Comparison of ENCODE assay signal across 8 cellular contexts in the genomic region with DNA sequence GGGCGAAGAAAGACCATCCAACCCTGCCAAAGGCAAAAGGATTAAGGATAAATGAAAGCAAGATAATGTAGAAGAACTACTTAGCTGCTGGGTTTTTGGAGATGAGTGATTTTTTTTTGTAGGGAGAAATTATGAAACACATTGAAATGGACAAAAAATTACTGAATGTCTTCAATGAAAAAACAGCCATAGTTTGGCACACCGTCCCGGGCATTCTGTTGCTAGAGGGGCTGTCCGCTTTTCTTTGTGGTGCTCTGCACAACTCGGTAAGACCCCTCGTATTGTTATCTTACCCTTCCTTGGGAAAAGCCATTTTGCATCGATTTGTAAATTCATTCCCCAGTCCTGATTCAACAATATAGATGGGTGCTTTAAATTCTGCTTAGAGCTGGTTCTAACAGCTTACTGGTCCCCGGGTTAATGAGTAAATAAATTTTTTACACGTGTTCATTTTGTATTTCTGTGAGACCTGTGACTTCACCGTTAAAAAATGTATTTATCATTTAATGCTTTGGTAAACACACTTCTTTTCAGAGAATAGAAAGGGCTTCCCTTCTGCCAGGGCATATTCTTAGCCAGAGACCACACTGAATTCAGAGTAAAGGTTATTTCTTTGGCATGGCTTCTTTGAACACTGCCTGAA. TPM values are rescaled to one million over a fixed set of nuclear protein-coding genes. Genes with fewer than 3 reads are reported as not detected.
A peak's percentile ranks its signal among the peaks of the same experiment; 100 is the strongest.
DNase-seq lines count a peak whose midpoint lies in the region; FAIRE-seq and TF ChIP-seq lines count a peak whose summit lies in the region.

No MANE protein-coding gene starts in this region.

- H2AFZ ChIP-seq in H1 (ENCODE audit: low read length) (no peak overlapping the region), parathyroid adenoma (peak overlapping the region; percentile 91)

- H3K9ac ChIP-seq in H1 (replicated peaks in 1 of 4; ENCODE audit: extremely low read depth in 1 of 4, low read depth in 3 of 4, low read length in 3 of 4) (peak overlapping the region; percentile 80 to 97 (median 86)), parathyroid adenoma (peak overlapping the region; percentile 71)

- 3% methylated on average over 10 of the region's 10 CpGs; no CpG with 5 or more reads in 1 of the 2 experiments for WGBS in H1 (ENCODE audit: extremely low coverage in 1 of 2, insufficient coverage in 1 of 2, insufficient read length in 1 of 2, insufficient replicate concordance in 2 of 2, low coverage in 1 of 2, low lambda C conversion rate in 2 of 2, missing lambda C conversion rate in 1 of 2), 2 experiments

- H4K8ac ChIP-seq in H1 (ENCODE audit: extremely low read depth, insufficient read depth, low read length) = no peak overlapping the region

- no peak overlapping the region for H3K23ac ChIP-seq in H1 (ENCODE audit: insufficient read length)

- H3K4me1 ChIP-seq in H1 (replicated peaks in 1 of 4; ENCODE audit: control insufficient read depth in 3 of 4, insufficient read depth in 4 of 4, low read length in 3 of 4) (peaks cover 0 to 5% (median 0%) of the 10 kb centered on the region in 4 experiments; a peak in 3 of 7 replicates), parathyroid adenoma (peaks cover 19% of the 10 kb centered on the region)

- H2AK5ac ChIP-seq in H1 (ENCODE audit: low read depth, low read length) = no peak overlapping the region

- H3K4me3 ChIP-seq in H1 (ENCODE audit: extremely low read depth in 1 of 4, insufficient read depth in 2 of 4, low read depth in 3 of 4, low read length in 4 of 4) = peak overlapping the region; percentile 85 to 88 (median 86)
- H3K4me3 ChIP-seq in parathyroid adenoma (ENCODE audit: low read depth, low read length) = peak overlapping the region; percentile 69

- no peak for TF ChIP-seq POLR2A in H1 (IDR thresholded peaks at IDR 0.05; ENCODE audit: control extremely low read depth in 1 of 2, low read depth in 2 of 2, low read length in 2 of 2)

- no peak overlapping the region for H3K4ac ChIP-seq in H1 (replicated peaks; ENCODE audit: insufficient read length, low read depth, low read length)

- TF ChIP-seq EP300 in H1 (IDR thresholded peaks at IDR 0.05; ENCODE audit: borderline replicate concordance in 1 of 2, low read depth in 2 of 2, low read length in 2 of 2) = no peak

- H2BK20ac ChIP-seq in H1 (ENCODE audit: low read length) = no peak overlapping the region

- TF ChIP-seq CTCF in H1 (IDR thresholded peaks at IDR 0.05; ENCODE audit: control extremely low read depth in 1 of 3, insufficient read depth in 1 of 3, low read depth in 1 of 3, low read length in 3 of 3) = no peak
- no peak for TF ChIP-seq CTCF in parathyroid adenoma (IDR thresholded peaks at IDR 0.05)

- H3K79me2 ChIP-seq in H1 (ENCODE audit: control insufficient read depth in 1 of 2, insufficient read depth in 2 of 2, low read length in 2 of 2) (peaks cover 12 to 36% of the 10 kb centered on the region in 2 experiments; a peak in 3 of 4 replicates), parathyroid adenoma (peaks cover 31% of the 10 kb centered on the region)

- DNase-seq in DMS153 (lab: John Stamatoyannopoulos, UW) (peak; percentile 22), NCI-H2029 treated with DMSO at 0.1 percent for 48 hours (lab: John Stamatoyannopoulos, UW) (peak; percentile 33), H1 (ENCODE audit: low read depth in 1 of 2, low spot score in 2 of 2) (no peak), HEK293T (ENCODE audit: extremely low spot score) (no peak), SHP77 treated with DMSO at 0.1 percent for 48 hours (lab: John Stamatoyannopoulos, UW) (no peak)
- no peak for DNase-seq in stimulated activated CD4-positive, alpha-beta T cell treated with anti-CD3 and anti-CD28 coated beads, Interleukin-4, amount 100 ng/mL, for 24 hours
- no peak for DNase-seq in activated CD4-positive, CD25-positive, alpha-beta regulatory T cell (lab: John Stamatoyannopoulos, UW)

- H3K27me3 ChIP-seq in H1 (replicated peaks in 1 of 4; ENCODE audit: control insufficient read depth in 3 of 4, extremely low read depth in 1 of 4, insufficient read depth in 3 of 4, low read length in 3 of 4) (no peaks in the 10 kb centered on the region), parathyroid adenoma (ENCODE audit: control insufficient read depth, insufficient read depth, low read length) (no peaks in the 10 kb centered on the region)

- no peak for TF ChIP-seq RAD21 in H1 (IDR thresholded peaks at IDR 0.05 in 1 of 2, conservative IDR thresholded peaks at IDR 0.05 in 1 of 2; ENCODE audit: low read depth in 2 of 2, low read length in 2 of 2)

- H3K4me2 ChIP-seq in H1 (ENCODE audit: insufficient read depth in 1 of 2, low read depth in 2 of 2, low read length in 2 of 2) (peak overlapping the region; percentile 76 to 99), parathyroid adenoma (ENCODE audit: low read length) (peak overlapping the region; percentile 83)

- H4K5ac ChIP-seq in H1 (ENCODE audit: insufficient read length, low read depth, low read length) = peak overlapping the region; percentile 56

- no peak overlapping the region for H2BK120ac ChIP-seq in H1 (replicated peaks; ENCODE audit: low read depth, low read length)

- H4K91ac ChIP-seq in H1 (replicated peaks; ENCODE audit: insufficient read length, low read length) = no peak overlapping the region

- no peak overlapping the region for H3K14ac ChIP-seq in H1 (ENCODE audit: insufficient read length)

- peaks cover 1 to 5% of the 10 kb centered on the region in 2 experiments for H4K20me1 ChIP-seq in H1 (replicated peaks in 1 of 2; ENCODE audit: control insufficient read depth in 1 of 2, insufficient read depth in 2 of 2, low read length in 2 of 2)

- CTCF ChIA-PET in H1 (lab: Charles Lee; ENCODE audit: partially characterized antibody) = interaction anchor here (0.6 to 7.5 kb wide), 6 partner anchors 37 to 98 kb away, joined by 3 to 57 read pairs (median 5); no protein-coding TSS in a partner anchor
- CTCF ChIA-PET in HEK293T (lab: Yijun Ruan, JAX) = interaction anchor here (0.6 to 2.4 kb wide), 2 partner anchors 37 to 1389 kb away, joined by 3 to 10 read pairs; no protein-coding TSS in a partner anchor

- H2BK5ac ChIP-seq in H1 (ENCODE audit: low read depth, low read length) = peak overlapping the region; percentile 99

- H3K18ac ChIP-seq in H1 (ENCODE audit: extremely low read depth, low read length) = peak overlapping the region; percentile 48

- no peaks in the 10 kb centered on the region for H3K9me3 ChIP-seq in H1 (ENCODE audit: insufficient read depth in 2 of 2, low read depth in 1 of 2, low read length in 1 of 2)
- no peaks in the 10 kb centered on the region for H3K9me3 ChIP-seq in parathyroid adenoma (ENCODE audit: control insufficient read depth, low read length)

- no peak overlapping the region for H2BK12ac ChIP-seq in H1 (ENCODE audit: low read depth, low read length)

- peaks cover 4% of the 10 kb centered on the region; the same call in 1 of the 2 replicates for H3K79me1 ChIP-seq in H1 (ENCODE audit: low read depth, low read length)

- H3K23me2 ChIP-seq in H1 (ENCODE audit: low read depth, low read length) = peaks cover 10% of the 10 kb centered on the region

- POLR2A ChIA-PET in H1 (lab: Charles Lee; ENCODE audit: partially characterized antibody) = interaction anchor here (0.7 to 2.3 kb wide), 11 partner anchors 10 to 171 kb away, joined by 3 to 12 read pairs (median 4); no protein-coding TSS in a partner anchor
- POLR2A ChIA-PET in HEK293T (lab: Yijun Ruan, JAX) = interaction anchor here (0.9 to 3.1 kb wide), 6 partner anchors 10 to 42 kb away, joined by 3 to 25 read pairs (median 5); no protein-coding TSS in a partner anchor

- H3K56ac ChIP-seq in H1 (replicated peaks; ENCODE audit: insufficient read length, low read depth, low read length) = no peak overlapping the region

- no peaks in the 10 kb centered on the region; a peak in 1 of 8 replicates for H3K36me3 ChIP-seq in H1 (ENCODE audit: control insufficient read depth in 2 of 4, insufficient read depth in 4 of 4, low read length in 3 of 4)
- H3K36me3 ChIP-seq in parathyroid adenoma (ENCODE audit: control insufficient read depth, insufficient read depth, low read length) = no peaks in the 10 kb centered on the region

- no peak for FAIRE-seq in H1 (lab: Jason Lieb, UNC)

- H3K27ac ChIP-seq in H1 (ENCODE audit: low read depth, low read length) = peak overlapping the region; percentile 94
- peak overlapping the region; percentile 98 for H3K27ac ChIP-seq in parathyroid adenoma

- no peak overlapping the region for H2BK15ac ChIP-seq in H1 (ENCODE audit: low read length)

TF ChIP-seq in H1, 55 proteins besides CTCF, POLR2A, EP300 and RAD21 (continues in another document):
- no peak for TF ChIP-seq SP1 (IDR thresholded peaks at IDR 0.05; ENCODE audit: low read depth, low read length)
- TF ChIP-seq KDM5A (IDR thresholded peaks at IDR 0.05; ENCODE audit: low read length) = 0 out of 2 replicates have a peak, but pooled peaks have one; percentile 12
- no peak for TF ChIP-seq KDM1A (IDR thresholded peaks at IDR 0.05; ENCODE audit: borderline replicate concordance, low read length)
- TF ChIP-seq KDM4A (IDR thresholded peaks at IDR 0.05; ENCODE audit: low read depth, low read length, severe bottlenecking) = peak; percentile 3

TF ChIP-seq in HEK293T, 16 proteins besides CTCF, POLR2A, EP300 and RAD21 (continues in another document):
- TF ChIP-seq FOXK2 (IDR thresholded peaks at IDR 0.05) = no peak

RNA-seq across cellular contexts. Expression of a gene that starts 0.9 kb away (rescaled TPM):
- 187 and 193 TPM in 2 replicates for total RNA-seq in H1 (2021; fragmentation: NEBNext Ultra II Directional; extraction: Animal tissue kit (Norgen Biotek cat#: 25700))
- polyA plus RNA-seq in H1 (2011; rRNA removed) = 274 and 419 TPM in 2 replicates
- polyA plus RNA-seq in H1 (2011; cell fraction: cytosol; rRNA removed) = 356 TPM
- 97.9 TPM for polyA plus RNA-seq in H1 (2011; cell fraction: nucleus; rRNA removed)
- polyA plus RNA-seq in H1 (2012, experiment 1 of 2) = 173 to 209 TPM (median 191 TPM) in 4 replicates
- polyA plus RNA-seq in H1 (2012, experiment 2 of 2) = 211 TPM
- polyA plus RNA-seq in H1 (2013, experiment 1 of 2) = 526 TPM
- 580 TPM for polyA plus RNA-seq in H1 (2013, experiment 2 of 2)
- 183 and 197 TPM in 2 replicates for polyA minus RNA-seq in H1 (2011; rRNA and poly(A)+ RNA removed)
- polyA minus RNA-seq in H1 (2011; cell fraction: cytosol; rRNA and poly(A)+ RNA removed) = 90.7 TPM
- polyA minus RNA-seq in H1 (2011; cell fraction: nucleus; rRNA and poly(A)+ RNA removed) = 57.7 TPM

RNA-seq across cellular contexts. Expression of a gene that starts 39.9 kb away (rescaled TPM):
- 9.7 and 9.9 TPM in 2 replicates for total RNA-seq in H1 (2021; fragmentation: NEBNext Ultra II Directional; extraction: Animal tissue kit (Norgen Biotek cat#: 25700))
- polyA plus RNA-seq in H1 (2011; rRNA removed) = 3.0 TPM in 2 replicates
- 5.2 TPM for polyA plus RNA-seq in H1 (2011; cell fraction: cytosol; rRNA removed)
- 6.1 TPM for polyA plus RNA-seq in H1 (2011; cell fraction: nucleus; rRNA removed)
- polyA plus RNA-seq in H1 (2012, experiment 1 of 2) = 6.6 to 9.2 TPM (median 8.0 TPM) in 4 replicates
- polyA plus RNA-seq in H1 (2012, experiment 2 of 2) = 3.2 TPM
- polyA plus RNA-seq in H1 (2013, experiment 1 of 2) = 11.5 TPM
- 12.9 TPM for polyA plus RNA-seq in H1 (2013, experiment 2 of 2)
- polyA minus RNA-seq in H1 (2011; rRNA and poly(A)+ RNA removed) = 5.3 and 6.6 TPM in 2 replicates
- 4.6 TPM for polyA minus RNA-seq in H1 (2011; cell fraction: cytosol; rRNA and poly(A)+ RNA removed)
- 6.7 TPM for polyA minus RNA-seq in H1 (2011; cell fraction: nucleus; rRNA and poly(A)+ RNA removed)

Comparison
In these comparisons a context has a peak if more than half of its experiments do, and no peak if none do; other contexts are left out.
1. DNase-seq: peak in DMS153 (single experiment) and NCI-H2029 treated with DMSO at 0.1 percent for 48 hours (single experiment); none in H1 (0 of 2), stimulated activated CD4-positive, alpha-beta T cell treated with anti-CD3 and anti-CD28 coated beads, Interleukin-4, amount 100 ng/mL, for 24 hours (single experiment), HEK293T (single experiment), SHP77 treated with DMSO at 0.1 percent for 48 hours (single experiment) and activated CD4-positive, CD25-positive, alpha-beta regulatory T cell (0 of 4).